ENCODE assay signal across 16 cellular contexts in genomic region chr12:119802472-119802871, GRCh38.
A peak's percentile ranks its signal among the peaks of the same experiment; 100 is the strongest.
DNase-seq lines count a peak whose midpoint lies in the region; ATAC-seq and TF ChIP-seq lines count a peak whose summit lies in the region.
"Had no signal": no experiment of that assay in that cellular context is flagged by ENCODE, and none has a peak within 500 bp of the region (broad histone marks: within the 10 kb centered on the region; RNA-seq: fewer than 3 reads in every experiment).

No MANE protein-coding gene starts in this region.

- H3K27ac ChIP-seq in tibial nerve = peak overlapping the region; percentile 54 to 85 (median 69)
- H3K27ac ChIP-seq: cardiac muscle cell, upper lobe of left lung had no signal

- POLR2A ChIA-PET in WTC11 (lab: Charles Lee) = no interaction called here

- DNase-seq in WTC11 (ENCODE audit: low spot score) (no peak), fibroblast of villous mesenchyme (ENCODE audit: low read depth) (peak; percentile 67), myocyte (ENCODE audit: low read depth) (peak; percentile 32), tibial nerve (ENCODE audit: low spot score in 2 of 2) (peak; percentile 19 to 41), GM13977 (ENCODE audit: low spot score) (no peak), Calu3 (no peak)
- no peak for DNase-seq in activated T-helper 1 cell treated with anti-CD3 and anti-CD28 coated beads, Interleukin-12 subunit alpha, Interleukin-12 subunit beta, Interleukin-2, Interleukin-4 antibody, amounts not matched to agents 30 ng/mL and 10 ng/mL and 1 ng/mL, durations not matched to agents 14 hours and 24 hours and 36 hours (ENCODE audit: low spot score)
- DNase-seq: activated CD8-positive, alpha-beta memory T cell treated with anti-CD3 and anti-CD28 coated beads, Interleukin-2, amount 50 U/mL, for 4 hours; DMS79; naive thymus-derived CD4-positive, alpha-beta T cell; NCI-H2029 treated with DMSO at 0.1 percent for 48 hours; OCI-M1; upper lobe of left lung had no signal

- CTCF ChIA-PET in WTC11 (lab: Charles Lee) = interaction anchor here (1.0 to 4.0 kb wide), 3 partner anchors 22 to 107 kb away, joined by 3 to 42 read pairs (median 4); no protein-coding TSS in a partner anchor
- CTCF ChIA-PET in Calu3 (lab: Charles Lee) = interaction anchor here (0.6 kb wide), 1 partner anchor 18 kb away, joined by 3 read pairs; no protein-coding TSS in a partner anchor

- H3K9me3 ChIP-seq in tibial nerve = no peaks in the 10 kb centered on the region
- H3K9me3 ChIP-seq: upper lobe of left lung had no signal

- no TSS peak for BruUV-seq in Calu3 (replicated peaks; lab: Mats Ljungman, UMichigan)

- no peak for TF ChIP-seq POLR2A in tibial nerve (IDR thresholded peaks at IDR 0.05)

- H3K36me3 ChIP-seq in tibial nerve = no peaks in the 10 kb centered on the region
- H3K36me3 ChIP-seq: cardiac muscle cell, upper lobe of left lung had no signal

- no peaks in the 10 kb centered on the region; the same call in 1 of the 2 replicates for H3K27me3 Mint-ChIP-seq in WTC11 (ENCODE audit: low read depth)
- no peaks in the 10 kb centered on the region for H3K27me3 Mint-ChIP-seq in activated T-helper 1 cell treated with anti-CD3 and anti-CD28 coated beads, Interleukin-12 subunit alpha, Interleukin-12 subunit beta, Interleukin-2, Interleukin-4 antibody, amounts not matched to agents 30 ng/mL and 10 ng/mL and 1 ng/mL, durations not matched to agents 14 hours and 24 hours and 36 hours (ENCODE audit: insufficient read depth)
- no peaks in the 10 kb centered on the region for H3K27me3 Mint-ChIP-seq in Calu3 (ENCODE audit: unreplicated experiment)
- H3K27me3 Mint-ChIP-seq: IgD-negative memory B cell; naive thymus-derived CD4-positive, alpha-beta T cell had no signal

- H3K4me1 ChIP-seq in tibial nerve = peaks cover 0 to 46% (median 0%) of the 10 kb centered on the region in 4 donors

- TF ChIP-seq CTCF in WTC11 (IDR thresholded peaks at IDR 0.05) = no peak
- TF ChIP-seq CTCF in fibroblast of villous mesenchyme (IDR thresholded peaks at IDR 0.05; ENCODE audit: insufficient read depth, low read depth, low read length) = no peak
- no peak for TF ChIP-seq CTCF in tibial nerve (IDR thresholded peaks at IDR 0.05)
- TF ChIP-seq CTCF in GM13977 (IDR thresholded peaks at IDR 0.05; ENCODE audit: extremely low read depth, insufficient read depth, missing control alignments) = no peak
- no peak for TF ChIP-seq CTCF in Calu3 (IDR thresholded peaks at IDR 0.05; ENCODE audit: unreplicated experiment)

- intact Hi-C loops in activated T-helper 1 cell treated with anti-CD3 and anti-CD28 coated beads, Interleukin-12 subunit alpha, Interleukin-12 subunit beta, Interleukin-2, Interleukin-4 antibody, amounts not matched to agents 30 ng/mL and 10 ng/mL and 1 ng/mL, durations not matched to agents 14 hours and 24 hours and 36 hours (cut with micrococcal nuclease) = no loop called here
- intact Hi-C loops in Calu3 (cut with micrococcal nuclease; ENCODE audit: unreplicated experiment) = loop anchor here (10.0 kb wide), 1 partner anchor 102 kb away; no protein-coding TSS in a partner anchor

- in situ Hi-C loops in GM13977 (cut with MboI; ENCODE audit: low pct_unique_long_range_greater_than_20kb, low sequenced_read_pairs, unreplicated experiment) = no loop called here

- 25 to 26% methylated on average over 4 of the region's 4 CpGs for WGBS in tibial nerve, 2 donors

- no peak overlapping the region for H3K4me3 ChIP-seq in fibroblast of villous mesenchyme (ENCODE audit: low read depth, low read length)
- peak overlapping the region in 3 of 4 donors; percentile 31 to 58 (median 48) for H3K4me3 ChIP-seq in tibial nerve

- peak overlapping the region; percentile 73 for H3K27ac Mint-ChIP-seq in WTC11
- no peak overlapping the region for H3K27ac Mint-ChIP-seq in activated T-helper 1 cell treated with anti-CD3 and anti-CD28 coated beads, Interleukin-12 subunit alpha, Interleukin-12 subunit beta, Interleukin-2, Interleukin-4 antibody, amounts not matched to agents 30 ng/mL and 10 ng/mL and 1 ng/mL, durations not matched to agents 14 hours and 24 hours and 36 hours
- no peak overlapping the region for H3K27ac Mint-ChIP-seq in Calu3 (ENCODE audit: unreplicated experiment)
- H3K27ac Mint-ChIP-seq: IgD-negative memory B cell; naive thymus-derived CD4-positive, alpha-beta T cell had no signal

- no peaks in the 10 kb centered on the region for H3K27me3 ChIP-seq in tibial nerve
- H3K27me3 ChIP-seq: cardiac muscle cell, upper lobe of left lung had no signal

- H3K4me3 Mint-ChIP-seq in WTC11 (peak overlapping the region; percentile 16), Calu3 (ENCODE audit: low read depth, unreplicated experiment) (no peak overlapping the region)
- H3K4me3 Mint-ChIP-seq in activated T-helper 1 cell treated with anti-CD3 and anti-CD28 coated beads, Interleukin-12 subunit alpha, Interleukin-12 subunit beta, Interleukin-2, Interleukin-4 antibody, amounts not matched to agents 30 ng/mL and 10 ng/mL and 1 ng/mL, durations not matched to agents 14 hours and 24 hours and 36 hours = no peak overlapping the region
- H3K4me3 Mint-ChIP-seq: IgD-negative memory B cell; naive thymus-derived CD4-positive, alpha-beta T cell had no signal

- H3K4me1 Mint-ChIP-seq in WTC11 (peaks cover 28% of the 10 kb centered on the region), Calu3 (ENCODE audit: low read depth, unreplicated experiment) (peaks cover 20% of the 10 kb centered on the region)
- no peaks in the 10 kb centered on the region for H3K4me1 Mint-ChIP-seq in activated T-helper 1 cell treated with anti-CD3 and anti-CD28 coated beads, Interleukin-12 subunit alpha, Interleukin-12 subunit beta, Interleukin-2, Interleukin-4 antibody, amounts not matched to agents 30 ng/mL and 10 ng/mL and 1 ng/mL, durations not matched to agents 14 hours and 24 hours and 36 hours (ENCODE audit: low read depth)
- H3K4me1 Mint-ChIP-seq: IgD-negative memory B cell; naive thymus-derived CD4-positive, alpha-beta T cell had no signal

- H3K9me3 Mint-ChIP-seq in WTC11 = peaks cover 11% of the 10 kb centered on the region
- H3K9me3 Mint-ChIP-seq in activated T-helper 1 cell treated with anti-CD3 and anti-CD28 coated beads, Interleukin-12 subunit alpha, Interleukin-12 subunit beta, Interleukin-2, Interleukin-4 antibody, amounts not matched to agents 30 ng/mL and 10 ng/mL and 1 ng/mL, durations not matched to agents 14 hours and 24 hours and 36 hours = peaks cover 5% of the 10 kb centered on the region
- no peaks in the 10 kb centered on the region for H3K9me3 Mint-ChIP-seq in Calu3 (ENCODE audit: low read depth, unreplicated experiment)

- H3K36me3 Mint-ChIP-seq in WTC11 (peaks cover 15% of the 10 kb centered on the region), Calu3 (ENCODE audit: insufficient read depth, unreplicated experiment) (no peaks in the 10 kb centered on the region)
- H3K36me3 Mint-ChIP-seq in activated T-helper 1 cell treated with anti-CD3 and anti-CD28 coated beads, Interleukin-12 subunit alpha, Interleukin-12 subunit beta, Interleukin-2, Interleukin-4 antibody, amounts not matched to agents 30 ng/mL and 10 ng/mL and 1 ng/mL, durations not matched to agents 14 hours and 24 hours and 36 hours (ENCODE audit: low read depth) = peaks cover 25% of the 10 kb centered on the region

- TF ChIP-seq EP300 in tibial nerve (IDR thresholded peaks at IDR 0.05) = no peak

- ATAC-seq in WTC11 (no peak), HG03342 (IDR thresholded peaks at IDR 0.05; ENCODE audit: unreplicated experiment) (no peak)
- ATAC-seq: naive thymus-derived CD4-positive, alpha-beta T cell had no signal

TF ChIP-seq in WTC11, 78 proteins besides CTCF, POLR2A, EP300 and RAD21:
- TF ChIP-seq RELA (CRISPR knock-in tag; IDR thresholded peaks at IDR 0.05; ENCODE audit: borderline replicate concordance) (no peak), ZNF671 (CRISPR knock-in tag; IDR thresholded peaks at IDR 0.05) (no peak), ZSCAN18 (CRISPR knock-in tag; IDR thresholded peaks at IDR 0.05) (no peak), ERG (CRISPR knock-in tag; IDR thresholded peaks at IDR 0.05) (no peak)

Comparison
In these comparisons a context has a peak if more than half of its experiments do, and no peak if none do; other contexts are left out.
1. DNase-seq: peak in fibroblast of villous mesenchyme (single experiment), myocyte (single experiment) and tibial nerve (2 of 2); none in WTC11 (single experiment), activated T-helper 1 cell treated with anti-CD3 and anti-CD28 coated beads, Interleukin-12 subunit alpha, Interleukin-12 subunit beta, Interleukin-2, Interleukin-4 antibody, amounts not matched to agents 30 ng/mL and 10 ng/mL and 1 ng/mL, durations not matched to agents 14 hours and 24 hours and 36 hours (single experiment), GM13977 (single experiment) and Calu3 (single experiment).